ENCODE assay signal across 1 cellular context in genomic region chr2:28941008-28941407, GRCh38.
TF ChIP-seq lines count a peak whose summit lies in the region.

No MANE protein-coding gene starts in this region.

TF ChIP-seq in A549, 52 proteins besides CTCF, POLR2A, EP300 and RAD21 (continued from another document):
- no peak for TF ChIP-seq REST (IDR thresholded peaks at IDR 0.05)
